In the genomic region with DNA sequence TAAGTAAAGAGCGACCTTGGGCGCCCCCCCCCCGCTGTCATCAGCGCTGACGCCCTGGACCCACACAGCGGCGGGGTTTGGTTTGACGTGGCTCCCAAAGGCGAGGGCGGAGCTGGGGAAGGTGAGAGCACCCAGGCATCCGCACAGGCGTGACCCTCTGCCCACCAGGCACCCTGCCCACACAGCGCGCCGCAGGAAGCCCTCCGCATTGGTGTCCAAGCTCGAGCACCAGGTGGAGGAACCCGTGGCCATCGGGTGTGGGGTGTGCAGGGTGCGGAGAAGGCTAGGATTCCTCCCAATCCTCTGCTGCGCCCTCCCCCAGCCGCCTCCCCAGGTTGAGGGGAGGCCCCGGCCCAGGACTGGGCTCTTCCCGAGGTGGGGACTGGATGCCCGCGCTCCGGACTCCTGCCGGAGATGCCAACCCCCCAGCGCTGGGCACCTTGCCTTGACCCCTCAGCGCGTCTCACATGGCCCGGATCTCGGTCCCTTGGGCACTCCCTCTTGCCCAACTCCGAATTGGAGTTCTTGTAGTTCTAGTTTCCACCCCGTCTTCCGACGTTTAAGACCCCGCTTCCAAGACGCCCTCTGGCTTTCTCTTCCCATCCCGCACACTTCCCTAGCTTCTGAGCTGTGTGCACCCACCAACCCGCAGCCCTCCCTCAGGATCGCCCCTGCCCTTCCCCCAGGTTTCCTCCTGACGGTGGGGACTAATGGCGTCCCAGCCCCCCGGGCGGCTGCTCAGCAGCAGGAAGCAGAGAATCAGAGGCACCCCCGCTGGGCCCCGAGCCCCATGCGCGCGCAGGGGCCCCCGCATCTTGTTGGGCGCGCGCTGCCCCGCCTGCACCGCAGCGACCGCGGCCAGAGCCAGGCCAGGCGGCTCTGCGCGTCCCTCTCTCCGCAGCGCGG, we compare ENCODE assay signal across 10 cellular contexts. TPM values are rescaled to one million over a fixed set of nuclear protein-coding genes. Genes with fewer than 3 reads are reported as not detected.
DNase-seq lines count a peak whose midpoint lies in the region; ATAC-seq and TF ChIP-seq lines count a peak whose summit lies in the region.
"Had no signal": no experiment of that assay in that cellular context is flagged by ENCODE, and none has a peak within 500 bp of the region (broad histone marks: within the 10 kb centered on the region; RNA-seq: fewer than 3 reads in every experiment).

No MANE protein-coding gene starts in this region.

- TF ChIP-seq CTCF in endothelial cell (IDR thresholded peaks at IDR 0.05; ENCODE audit: unreplicated experiment) = no peak

- H4K12ac ChIP-seq in trophoblast cell (ENCODE audit: low read depth, low read length) = no peak overlapping the region

- H3K36me3 ChIP-seq in MG63 (no peaks in the 10 kb centered on the region), trophoblast cell (ENCODE audit: control insufficient read depth in 1 of 2, insufficient read depth in 2 of 2, low read length in 2 of 2) (no peaks in the 10 kb centered on the region)

- H3K27me3 Mint-ChIP-seq in endothelial cell (ENCODE audit: unreplicated experiment) = peaks cover 15% of the 10 kb centered on the region

- H2AK5ac ChIP-seq in trophoblast cell (ENCODE audit: low read length) = no peak overlapping the region

- ATAC-seq in GM18907 (IDR thresholded peaks at IDR 0.05; ENCODE audit: unreplicated experiment) (no peak), HG03280 (IDR thresholded peaks at IDR 0.05; ENCODE audit: unreplicated experiment) (no peak)

- H3K36me3 Mint-ChIP-seq in endothelial cell (ENCODE audit: low read depth, unreplicated experiment) = no peaks in the 10 kb centered on the region

- no peak overlapping the region for H2BK5ac ChIP-seq in trophoblast cell (ENCODE audit: low read depth, low read length, poor library complexity)

- H3K4me2 ChIP-seq in trophoblast cell (ENCODE audit: low read length) = peak overlapping the region; percentile 24

- H3K23ac ChIP-seq in trophoblast cell (ENCODE audit: low read length) = no peak overlapping the region

- H3K14ac ChIP-seq in trophoblast cell (ENCODE audit: low read length) = no peak overlapping the region

- no peaks in the 10 kb centered on the region for H3K4me1 Mint-ChIP-seq in endothelial cell (ENCODE audit: unreplicated experiment)

- H3K4me3 ChIP-seq in MG63 (0 out of 2 replicates have a peak overlapping the region, but pooled peaks have one; percentile 8), trophoblast cell (ENCODE audit: low read depth, low read length) (no peak overlapping the region)
- H3K4me3 ChIP-seq: lung had no signal

- H3K79me2 ChIP-seq in trophoblast cell (ENCODE audit: control insufficient read depth, insufficient read depth, low read length, poor library complexity) = no peaks in the 10 kb centered on the region

- H4K8ac ChIP-seq in trophoblast cell (ENCODE audit: low read depth, low read length) = no peak overlapping the region

- H2BK120ac ChIP-seq in trophoblast cell (ENCODE audit: insufficient read depth, low read length, poor library complexity) = no peak overlapping the region

- H3K27me3 ChIP-seq in MG63 = peaks cover 21% of the 10 kb centered on the region
- H3K27me3 ChIP-seq in trophoblast cell (ENCODE audit: insufficient read depth, low read length) = peaks cover 19% of the 10 kb centered on the region

- no peaks in the 10 kb centered on the region for H3K9me3 ChIP-seq in MG63
- no peaks in the 10 kb centered on the region for H3K9me3 ChIP-seq in trophoblast cell (ENCODE audit: insufficient read depth, low read depth, low read length)

- no peak overlapping the region for H3K9ac ChIP-seq in trophoblast cell (ENCODE audit: low read length)

- H3K4ac ChIP-seq in trophoblast cell (ENCODE audit: low read depth, low read length) = no peak overlapping the region

- no peaks in the 10 kb centered on the region for H3K9me3 Mint-ChIP-seq in endothelial cell (ENCODE audit: unreplicated experiment)

- no CpG with 5 or more reads among the region's 66 CpGs for WGBS in trophoblast cell (ENCODE audit: extremely low coverage, insufficient coverage, insufficient read length)

- H3K27ac Mint-ChIP-seq in endothelial cell (ENCODE audit: unreplicated experiment) = no peak overlapping the region

- H3K79me1 ChIP-seq in trophoblast cell (ENCODE audit: low read length) = no peaks in the 10 kb centered on the region

- H3K4me1 ChIP-seq in trophoblast cell (ENCODE audit: control insufficient read depth in 1 of 2, insufficient read depth in 2 of 2, low read length in 2 of 2) = peaks cover 0 to 4% of the 10 kb centered on the region in 2 experiments

- H4K91ac ChIP-seq in trophoblast cell (ENCODE audit: low read depth, low read length) = no peak overlapping the region

- no peak overlapping the region for H2AFZ ChIP-seq in trophoblast cell (ENCODE audit: insufficient read depth, low read length, poor library complexity)

- H3K18ac ChIP-seq in trophoblast cell (ENCODE audit: low read length) = no peak overlapping the region

- peak overlapping the region; percentile 44 for H3K4me3 Mint-ChIP-seq in endothelial cell (ENCODE audit: unreplicated experiment)

- peak; percentile 51 for DNase-seq in D341Med (ENCODE audit: low spot score)
- DNase-seq in MG63 = peak; percentile 17
- DNase-seq in endothelial cell (ENCODE audit: low spot score) = no peak
- DNase-seq in trophoblast cell = no peak
- no peak for DNase-seq in NCI-H1694 (lab: John Stamatoyannopoulos, UW)
- DNase-seq in MV-4-11 (lab: John Stamatoyannopoulos, UW) = no peak

- no peak overlapping the region for H3K27ac ChIP-seq in trophoblast cell (ENCODE audit: low read depth, low read length)
- H3K27ac ChIP-seq: VCaP had no signal

- no peak overlapping the region for H2BK12ac ChIP-seq in trophoblast cell (ENCODE audit: low read length)

RNA-seq across cellular contexts. Expression of a gene that starts 25.9 kb away (rescaled TPM):
- not detected in 2 replicates for total RNA-seq in MG63 (2014; rRNA removed; shearing (Covaris generic); ENCODE audit: low replicate concordance)
- total RNA-seq in endothelial cell (ENCODE audit: unreplicated experiment) = not detected
- polyA plus RNA-seq in trophoblast cell (2013) = not detected in 2 replicates
- total RNA-seq: lung had no signal
- polyA plus RNA-seq: lung had no signal

RNA-seq across cellular contexts. Expression of a gene that starts 29.3 kb away (rescaled TPM):
- total RNA-seq in MG63 (2014; rRNA removed; shearing (Covaris generic); ENCODE audit: low replicate concordance) = 56.4 and 73.1 TPM in 2 replicates
- 49.6 TPM for total RNA-seq in endothelial cell (ENCODE audit: unreplicated experiment)
- 48.6 and 49.0 TPM in 2 replicates for polyA plus RNA-seq in trophoblast cell (2013)

RNA-seq across cellular contexts. Expression of a gene that starts 49.2 kb away (rescaled TPM):
- total RNA-seq in MG63 (2014; rRNA removed; shearing (Covaris generic); ENCODE audit: low replicate concordance) = not detected in 2 replicates
- 1.1 TPM for total RNA-seq in endothelial cell (ENCODE audit: unreplicated experiment)
- polyA plus RNA-seq in trophoblast cell (2013) = 2.3 and 3.4 TPM in 2 replicates

RNA-seq across cellular contexts. Expression of a gene that starts 59.8 kb away (rescaled TPM):
- total RNA-seq in MG63 (2014; rRNA removed; shearing (Covaris generic); ENCODE audit: low replicate concordance) = 3.8 and 22.6 TPM in 2 replicates
- 0.10 TPM for total RNA-seq in endothelial cell (ENCODE audit: unreplicated experiment)
- polyA plus RNA-seq in trophoblast cell (2013) = 0.05 and 0.06 TPM in 2 replicates

Comparison
In these comparisons a context has a peak if more than half of its experiments do, and no peak if none do; other contexts are left out.
1. DNase-seq: peak in D341Med (single experiment) and MG63 (single experiment); none in endothelial cell (single experiment), trophoblast cell (0 of 2), NCI-H1694 (single experiment) and MV-4-11 (single experiment).